8 cellular contexts compared by ENCODE assay signal in genomic region chr17:21029032-21029431, GRCh38. TPM values are rescaled to one million over a fixed set of nuclear protein-coding genes. Genes with fewer than 3 reads are reported as not detected.
A peak's percentile ranks its signal among the peaks of the same experiment; 100 is the strongest.
DNase-seq lines count a peak whose midpoint lies in the region; ATAC-seq, FAIRE-seq and TF ChIP-seq lines count a peak whose summit lies in the region.

No MANE protein-coding gene starts in this region.

- no peak overlapping the region for H2BK5ac ChIP-seq in H9 (ENCODE audit: insufficient read length, low read length)

- no peak overlapping the region for H4K8ac ChIP-seq in H9 (replicated peaks; ENCODE audit: insufficient read length, low read depth, low read length)

- no peak overlapping the region for H2BK20ac ChIP-seq in H9 (ENCODE audit: low read depth, low read length, poor library complexity, severe bottlenecking)

- no peak overlapping the region for H3K4me3 Mint-ChIP-seq in H9

- H3K4me3 ChIP-seq in foreskin fibroblast (ENCODE audit: low read depth in 1 of 2, low read length in 2 of 2), result no peak overlapping the region

- H3K18ac ChIP-seq in H9 (ENCODE audit: insufficient read length, low read depth, low read length), result no peak overlapping the region

- no peak overlapping the region for H2AFZ ChIP-seq in H9 (ENCODE audit: low read length)

- peaks cover 35 to 68% (median 60%) of the 10 kb centered on the region in 3 experiments; a peak in 6 of 7 replicates for H3K36me3 Mint-ChIP-seq in H9 (ENCODE audit: insufficient read depth in 1 of 3, low read depth in 3 of 3)

- no peaks in the 10 kb centered on the region for H3K9me3 ChIP-seq in H9 (ENCODE audit: control insufficient read depth, low read depth, low read length)

- no peak overlapping the region for H3K27ac ChIP-seq in H9 (ENCODE audit: insufficient read length, low read depth, low read length)

- H4K91ac ChIP-seq in H9 (ENCODE audit: insufficient read length, low read depth, low read length), result no peak overlapping the region

- H2BK15ac ChIP-seq in H9 (ENCODE audit: low read depth, low read length), result no peak overlapping the region

- ATAC-seq in HG03354 (IDR thresholded peaks at IDR 0.05; ENCODE audit: poor library complexity, severe bottlenecking, unreplicated experiment), result no peak
- no peak for ATAC-seq in HG02981 (IDR thresholded peaks at IDR 0.05; ENCODE audit: unreplicated experiment)

- H3K27me3 ChIP-seq in H9 (ENCODE audit: insufficient read depth, low read length), result no peaks in the 10 kb centered on the region

- H2BK12ac ChIP-seq in H9 (ENCODE audit: insufficient read length, low read depth, low read length), result no peak overlapping the region

- no peaks in the 10 kb centered on the region for H4K20me1 ChIP-seq in H9 (ENCODE audit: control insufficient read depth, insufficient read depth, insufficient read length)

- no peak overlapping the region for H2BK120ac ChIP-seq in H9 (ENCODE audit: low read depth, low read length, poor library complexity, severe bottlenecking)

- no peak overlapping the region for H3K14ac ChIP-seq in H9 (ENCODE audit: insufficient read depth, low read length)

- H3K9me3 Mint-ChIP-seq in H9, result no peaks in the 10 kb centered on the region

- TF ChIP-seq CTCF in H9 (conservative IDR thresholded peaks at IDR 0.05) (no peak), foreskin fibroblast (IDR thresholded peaks at IDR 0.05; ENCODE audit: low read depth, low read length) (no peak)

- peak overlapping the region; percentile 30 to 62 (median 44); a peak in 6 of 7 replicates for H3K27ac Mint-ChIP-seq in H9

- peaks cover 11% of the 10 kb centered on the region for H3K79me1 ChIP-seq in H9 (ENCODE audit: insufficient read depth, low read depth, low read length, poor library complexity, severe bottlenecking)

- no CpG with 5 or more reads among the region's 7 CpGs for WGBS in H9 (ENCODE audit: extremely low coverage, insufficient read length, low lambda C conversion rate)

- no peak overlapping the region for H3T11ph ChIP-seq in H9 (ENCODE audit: low read length)

- no peak overlapping the region for H3K23ac ChIP-seq in H9 (ENCODE audit: insufficient read length, low read depth, low read length)

- H4K5ac ChIP-seq in H9 (ENCODE audit: insufficient read length, low read depth, low read length), result no peak overlapping the region

- no peak overlapping the region for H3K56ac ChIP-seq in H9 (ENCODE audit: insufficient read length, low read depth, low read length)

- no peak for DNase-seq in H9
- DNase-seq in activated T-cell treated with anti-CD3 and anti-CD28 coated beads, Interleukin-2, amount 50 U/mL, for 48 hours, result peak; percentile 64 to 67
- peak; percentile 66 to 69 for DNase-seq in foreskin fibroblast
- peak; percentile 31 to 37 for DNase-seq in stimulated activated CD4-positive, alpha-beta T cell treated with anti-CD3 and anti-CD28 coated beads, Interleukin-2, amount 100 ng/mL, for 24 hours
- DNase-seq in NCI-H1694 treated with DMSO at 0.1 percent for 48 hours (lab: John Stamatoyannopoulos, UW), result no peak
- DNase-seq in frontal cortex (ENCODE audit: low spot score in 2 of 2), result no peak

- FAIRE-seq in frontal cortex (lab: Jason Lieb, UNC), result no peak

- H3K27me3 Mint-ChIP-seq in H9 (ENCODE audit: low read depth), result no peaks in the 10 kb centered on the region

- H3K4me1 Mint-ChIP-seq in H9, result peaks cover 39 to 45% of the 10 kb centered on the region in 2 experiments

- peaks cover 96% of the 10 kb centered on the region for H3K79me2 ChIP-seq in H9 (ENCODE audit: insufficient read depth, low read length)

- H3K4ac ChIP-seq in H9 (ENCODE audit: low read depth, low read length), result no peak overlapping the region

- no peak overlapping the region for H3K9ac ChIP-seq in H9 (ENCODE audit: extremely low read depth, insufficient read length, low read length)

- H3K4me2 ChIP-seq in H9 (ENCODE audit: insufficient read depth, insufficient read length, low read length), result no peak overlapping the region

- no peaks in the 10 kb centered on the region for H3K23me2 ChIP-seq in H9 (ENCODE audit: insufficient read length, low read depth, low read length, poor library complexity, severe bottlenecking)

- no peak overlapping the region for H2AK5ac ChIP-seq in H9 (ENCODE audit: insufficient read length, low read length)

- H3K4me1 ChIP-seq in H9 (ENCODE audit: insufficient read depth, low read length), result peaks cover 2% of the 10 kb centered on the region; the same call in 1 of the 2 replicates

RNA-seq across cellular contexts. Expression of gene USP22, which starts 13.8 kb away (rescaled TPM):
- total RNA-seq in H9 (2021), result 345 and 351 TPM in 2 replicates
- 378 TPM for total RNA-seq in frontal cortex

Comparison
In these comparisons a context has a peak if more than half of its experiments do, and no peak if none do; other contexts are left out.
1. DNase-seq: peak in activated T-cell treated with anti-CD3 and anti-CD28 coated beads, Interleukin-2, amount 50 U/mL, for 48 hours (2 of 2), foreskin fibroblast (2 of 2) and stimulated activated CD4-positive, alpha-beta T cell treated with anti-CD3 and anti-CD28 coated beads, Interleukin-2, amount 100 ng/mL, for 24 hours (2 of 2); none in H9 (single experiment), NCI-H1694 treated with DMSO at 0.1 percent for 48 hours (single experiment) and frontal cortex (0 of 2).